In the genomic region with DNA sequence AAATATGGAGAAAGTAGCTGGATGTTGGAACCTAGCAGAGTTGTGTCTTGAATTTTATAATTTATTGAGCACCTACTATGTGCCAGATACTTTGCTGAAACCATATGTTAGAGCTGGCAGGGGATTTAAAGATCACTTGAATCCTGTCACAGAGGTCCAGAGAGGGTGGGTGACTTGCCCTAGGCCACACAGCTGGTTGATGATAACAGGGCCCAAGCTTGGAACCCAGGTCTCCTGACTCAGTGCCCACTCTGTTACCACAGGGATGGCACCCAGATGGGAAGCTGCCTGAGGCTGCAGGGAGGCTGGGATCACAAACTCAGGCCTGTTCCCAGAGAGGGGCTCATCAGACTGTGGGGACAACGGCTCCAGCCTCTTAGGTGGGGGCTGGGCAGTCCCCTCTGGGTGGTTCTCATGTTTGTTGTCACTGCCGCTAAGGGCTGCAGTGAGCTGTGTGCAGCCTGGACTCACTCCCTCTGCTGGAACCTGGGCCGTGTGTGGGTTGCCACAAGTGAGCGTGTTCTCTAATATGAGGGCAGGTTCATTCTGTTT, we compare ENCODE assay signal across 13 cellular contexts. TPM values are rescaled to one million over a fixed set of nuclear protein-coding genes. Genes with fewer than 3 reads are reported as not detected.
"Had no signal": no experiment of that assay in that cellular context is flagged by ENCODE, and none has a peak within 500 bp of the region (broad histone marks: within the 10 kb centered on the region; RNA-seq: fewer than 3 reads in every experiment).

No MANE protein-coding gene starts in this region.

- H3K27me3 ChIP-seq: breast epithelium, tibial nerve, vagina had no signal

- H3K27ac ChIP-seq: heart left ventricle, vagina had no signal

- H3K4me3 ChIP-seq: breast epithelium, heart left ventricle, tibial nerve, vagina had no signal

- H3K36me3 ChIP-seq: breast epithelium, heart left ventricle, tibial nerve, vagina had no signal

- DNase-seq: activated CD4-positive, alpha-beta memory T cell treated with anti-CD3 and anti-CD28 coated beads for 36 hours; activated CD8-positive, alpha-beta memory T cell treated with anti-CD3 and anti-CD28 coated beads, Interleukin-2, amount 50 U/mL, for 4 hours; activated naive CD8-positive, alpha-beta T cell treated with anti-CD3 and anti-CD28 coated beads, Interleukin-2, amount 10 ng/mL, durations not matched to agents 7 days and 5 days; activated T-cell treated with anti-CD3 and anti-CD28 coated beads, Interleukin-2, amount 50 U/mL, for 72 hours; foreskin melanocyte; heart left ventricle; stimulated activated CD4-positive, alpha-beta T cell treated with anti-CD3 and anti-CD28 coated beads, Interleukin-1b, Interleukin-23, amount 100 ng/mL, for 48 hours; stimulated activated naive B cell treated with anti-CD40 and anti-IgM and Interleukin-4, amounts not matched to agents 10 μg/mL and 1 μg/mL and 100 μg/mL, for 72 hours; T1000 had no signal

RNA-seq across cellular contexts. Expression of a gene that starts 18.6 kb away (rescaled TPM):
- total RNA-seq: endothelial cell of umbilical vein had no signal
